25 cellular contexts compared by ENCODE assay signal in genomic region chr15:60301024-60301423, GRCh38.
DNase-seq lines count a peak whose midpoint lies in the region; ATAC-seq, FAIRE-seq and TF ChIP-seq lines count a peak whose summit lies in the region.
"Had no signal": no experiment of that assay in that cellular context is flagged by ENCODE, and none has a peak within 500 bp of the region (broad histone marks: within the 10 kb centered on the region; RNA-seq: fewer than 3 reads in every experiment).

No MANE protein-coding gene starts in this region.

- H3K4me1 Mint-ChIP-seq in endothelial cell (ENCODE audit: unreplicated experiment): no peaks in the 10 kb centered on the region
- no peaks in the 10 kb centered on the region for H3K4me1 Mint-ChIP-seq in stimulated activated memory B cell treated with anti-CD40 and anti-IgM and Interleukin-4, amounts not matched to agents 10 μg/mL and 1 μg/mL and 100 μg/mL, for 72 hours
- H3K4me1 Mint-ChIP-seq: activated naive CD4-positive, alpha-beta T cell treated with anti-CD3 and anti-CD28 coated beads, Interleukin-2, amount 10 ng/mL, durations not matched to agents 7 days and 5 days; CD4-positive, CD25-positive, alpha-beta regulatory T cell had no signal

- in situ Hi-C loops in HepG2 (cut with HindIII; ENCODE audit: extremely low pct_ligation_motif_present, low pct_unique_long_range_greater_than_20kb): loop anchor here (25.0 kb wide), 1 partner anchor 564 kb away; no protein-coding TSS in a partner anchor

- TF ChIP-seq EP300 in HepG2 (IDR thresholded peaks at IDR 0.05; ENCODE audit: low read depth in 2 of 2, low read length in 2 of 2) (no peak), HepG2 (CRISPR knock-in tag; IDR thresholded peaks at IDR 0.05; ENCODE audit: borderline replicate concordance) (no peak)

- BruUV-seq in HepG2 (replicated peaks; lab: Mats Ljungman, UMichigan): no TSS peak

- CTCF ChIA-PET in HepG2 (lab: Yijun Ruan, JAX; ENCODE audit: low intra/inter-chr PET ratio, low total read pairs): no interaction called here
- CTCF ChIA-PET in RWPE1 (lab: Yijun Ruan, JAX): no interaction called here

- peaks cover 2% of the 10 kb centered on the region for H3K9me3 Mint-ChIP-seq in endothelial cell (ENCODE audit: unreplicated experiment)
- H3K9me3 Mint-ChIP-seq in stimulated activated memory B cell treated with anti-CD40 and anti-IgM and Interleukin-4, amounts not matched to agents 10 μg/mL and 1 μg/mL and 100 μg/mL, for 72 hours: peaks cover 12% of the 10 kb centered on the region

- H3K4me1 ChIP-seq in HepG2 (ENCODE audit: insufficient read depth, low read length) (no peaks in the 10 kb centered on the region), right lobe of liver (no peaks in the 10 kb centered on the region)
- H3K4me1 ChIP-seq: ascending aorta had no signal

- no peak overlapping the region; the same call in 1 of the 2 replicates for H3K4me2 ChIP-seq in HepG2 (ENCODE audit: low read depth, low read length)
- H3K4me2 ChIP-seq: hepatocyte had no signal

- no peaks in the 10 kb centered on the region for H4K20me1 ChIP-seq in HepG2 (ENCODE audit: insufficient read depth, low read length)

- intact Hi-C loops in HepG2 (cut with micrococcal nuclease; ENCODE audit: unreplicated experiment) (no loop called here), right lobe of liver (cut with DNase I) (no loop called here)

- H3K36me3 Mint-ChIP-seq in endothelial cell (ENCODE audit: low read depth, unreplicated experiment): no peaks in the 10 kb centered on the region
- H3K36me3 Mint-ChIP-seq in stimulated activated memory B cell treated with anti-CD40 and anti-IgM and Interleukin-4, amounts not matched to agents 10 μg/mL and 1 μg/mL and 100 μg/mL, for 72 hours: no peaks in the 10 kb centered on the region
- H3K36me3 Mint-ChIP-seq: activated naive CD4-positive, alpha-beta T cell treated with anti-CD3 and anti-CD28 coated beads, Interleukin-2, amount 10 ng/mL, durations not matched to agents 7 days and 5 days; CD4-positive, CD25-positive, alpha-beta regulatory T cell had no signal

- no peaks in the 10 kb centered on the region for H3K79me2 ChIP-seq in HepG2 (ENCODE audit: insufficient read depth, low read length)
- H3K79me2 ChIP-seq: hepatocyte had no signal

- no peak for TF ChIP-seq POLR2A in HepG2 (IDR thresholded peaks at IDR 0.05; ENCODE audit: insufficient read depth in 1 of 2, low read depth in 2 of 2, low read length in 2 of 2)
- TF ChIP-seq POLR2A in right lobe of liver (IDR thresholded peaks at IDR 0.05): no peak

- no peaks in the 10 kb centered on the region for H3K9me3 ChIP-seq in HepG2 (ENCODE audit: low read length)
- H3K9me3 ChIP-seq in right lobe of liver: no peaks in the 10 kb centered on the region
- H3K9me3 ChIP-seq: ascending aorta, lower lobe of right lung had no signal

- H2AFZ ChIP-seq in HepG2 (ENCODE audit: low read length): no peak overlapping the region
- H2AFZ ChIP-seq: hepatocyte had no signal

- H3K27me3 ChIP-seq in HepG2 (ENCODE audit: control insufficient read depth in 1 of 2, insufficient read depth in 2 of 2, low read length in 2 of 2) (no peaks in the 10 kb centered on the region), right lobe of liver (no peaks in the 10 kb centered on the region)
- H3K27me3 ChIP-seq: ascending aorta, hepatocyte had no signal

- no peak for ATAC-seq in HepG2
- ATAC-seq in right lobe of liver: no peak
- no peak for ATAC-seq in stimulated activated memory B cell treated with anti-CD40 and anti-IgM and Interleukin-4, amounts not matched to agents 10 μg/mL and 1 μg/mL and 100 μg/mL, for 72 hours
- no peak for ATAC-seq in HG02885 (IDR thresholded peaks at IDR 0.05; ENCODE audit: poor library complexity, unreplicated experiment)
- ATAC-seq: lower lobe of right lung, right cardiac atrium had no signal

- H3K27ac ChIP-seq in HepG2 (ENCODE audit: extremely low read length, insufficient read depth, low read length) (no peak overlapping the region), right lobe of liver (no peak overlapping the region), RWPE1 (no peak overlapping the region), substantia nigra (ENCODE audit: low read depth, low read length, poor library complexity, severe bottlenecking) (no peak overlapping the region)
- H3K27ac ChIP-seq: ascending aorta, hepatocyte, lower lobe of right lung had no signal

- TF ChIP-seq CTCF in HepG2 (CRISPR knock-in tag; IDR thresholded peaks at IDR 0.05): no peak
- no peak for TF ChIP-seq CTCF in right lobe of liver (IDR thresholded peaks at IDR 0.05)
- no peak for TF ChIP-seq CTCF in RWPE1 (conservative IDR thresholded peaks at IDR 0.05; ENCODE audit: low read depth)
- TF ChIP-seq CTCF in endothelial cell (IDR thresholded peaks at IDR 0.05; ENCODE audit: unreplicated experiment): no peak

- FAIRE-seq in HepG2 (lab: Jason Lieb, UNC): no peak
- FAIRE-seq: HTR-8/SVneo, islet of Langerhans had no signal

- TF ChIP-seq RAD21 in HepG2 (CRISPR knock-in tag; IDR thresholded peaks at IDR 0.05): no peak

- H3K4me3 ChIP-seq in HepG2 (replicated peaks in 1 of 3; ENCODE audit: insufficient read depth in 1 of 3, low read depth in 2 of 3, low read length in 3 of 3): no peak overlapping the region
- no peak overlapping the region for H3K4me3 ChIP-seq in right lobe of liver
- H3K4me3 ChIP-seq: ascending aorta, hepatocyte, lower lobe of right lung had no signal

- no peak overlapping the region for H3K9ac ChIP-seq in HepG2 (ENCODE audit: insufficient read depth, low read depth, low read length)

- H3K4me3 Mint-ChIP-seq in endothelial cell (ENCODE audit: unreplicated experiment): no peak overlapping the region
- H3K4me3 Mint-ChIP-seq in stimulated activated memory B cell treated with anti-CD40 and anti-IgM and Interleukin-4, amounts not matched to agents 10 μg/mL and 1 μg/mL and 100 μg/mL, for 72 hours: no peak overlapping the region
- H3K4me3 Mint-ChIP-seq: activated naive CD4-positive, alpha-beta T cell treated with anti-CD3 and anti-CD28 coated beads, Interleukin-2, amount 10 ng/mL, durations not matched to agents 7 days and 5 days; CD4-positive, CD25-positive, alpha-beta regulatory T cell; type B pancreatic cell had no signal

- H3K27ac Mint-ChIP-seq in endothelial cell (ENCODE audit: unreplicated experiment): no peak overlapping the region
- H3K27ac Mint-ChIP-seq in stimulated activated memory B cell treated with anti-CD40 and anti-IgM and Interleukin-4, amounts not matched to agents 10 μg/mL and 1 μg/mL and 100 μg/mL, for 72 hours: no peak overlapping the region
- H3K27ac Mint-ChIP-seq: activated naive CD4-positive, alpha-beta T cell treated with anti-CD3 and anti-CD28 coated beads, Interleukin-2, amount 10 ng/mL, durations not matched to agents 7 days and 5 days; type B pancreatic cell had no signal

- H3K27me3 Mint-ChIP-seq in endothelial cell (ENCODE audit: unreplicated experiment): no peaks in the 10 kb centered on the region
- H3K27me3 Mint-ChIP-seq in stimulated activated memory B cell treated with anti-CD40 and anti-IgM and Interleukin-4, amounts not matched to agents 10 μg/mL and 1 μg/mL and 100 μg/mL, for 72 hours: peaks cover 34% of the 10 kb centered on the region

- POLR2A ChIA-PET in HepG2 (lab: Yijun Ruan, JAX): no interaction called here
- POLR2A ChIA-PET in RWPE1 (lab: Yijun Ruan, JAX; ENCODE audit: low non-redundant PET): no interaction called here

- H3K36me3 ChIP-seq in HepG2 (replicated peaks in 1 of 2; ENCODE audit: control insufficient read depth in 1 of 2, insufficient read depth in 2 of 2, low read length in 2 of 2) (no peaks in the 10 kb centered on the region), right lobe of liver (no peaks in the 10 kb centered on the region)
- H3K36me3 ChIP-seq: ascending aorta, lower lobe of right lung had no signal

- 0% methylated on average over 1 of the region's 1 CpG for WGBS in HepG2 (ENCODE audit: low lambda C conversion rate)
- WGBS in right lobe of liver (ENCODE audit: insufficient coverage, low coverage, low lambda C conversion rate, missing lambda C conversion rate): 50% methylated on average over 1 of the region's 1 CpG

- DNase-seq in HepG2 (ENCODE audit: low spot score) (no peak), right lobe of liver (no peak), NCI-H146 (lab: John Stamatoyannopoulos, UW) (peak; percentile 54), RWPE1 (ENCODE audit: low spot score) (peak; percentile 19), substantia nigra (lab: John Stamatoyannopoulos, UW) (no peak), endothelial cell (ENCODE audit: low spot score) (no peak)
- DNase-seq: activated CD4-positive, alpha-beta T cell treated with anti-CD3 and anti-CD28 coated beads, Interleukin-2, amount 50 U/mL, for 1 hour; activated naive CD4-positive, alpha-beta T cell treated with anti-CD3 and anti-CD28 coated beads, Interleukin-2, amount 10 ng/mL, durations not matched to agents 7 days and 5 days; CD4-positive, CD25-positive, alpha-beta regulatory T cell; DND-41; lower lobe of right lung; NCI-H2029; NCI-H526 treated with DMSO at 0.1 percent for 48 hours; right cardiac atrium; RPMI8226; stimulated activated CD4-positive, alpha-beta T cell treated with anti-CD3 and anti-CD28 coated beads, Interleukin-15, amount 100 ng/mL, for 24 hours; stimulated activated naive CD4-positive, alpha-beta T cell; SW 1271 had no signal

TF ChIP-seq in HepG2, 621 proteins besides CTCF, POLR2A, EP300 and RAD21 (continues in another document):
- TF ChIP-seq ZBTB3 (CRISPR knock-in tag; IDR thresholded peaks at IDR 0.05; ENCODE audit: borderline replicate concordance, low read depth) (no peak), USF2 (IDR thresholded peaks at IDR 0.05; ENCODE audit: low read depth, low read length) (peak; percentile 78), USF2 (CRISPR knock-in tag; IDR thresholded peaks at IDR 0.05; ENCODE audit: borderline replicate concordance) (no peak; the same call in 1 of the 2 replicates), EEA1 (CRISPR knock-in tag; IDR thresholded peaks at IDR 0.05; ENCODE audit: borderline replicate concordance) (no peak), NFYC (CRISPR knock-in tag; IDR thresholded peaks at IDR 0.05) (0 out of 2 replicates have a peak, but pooled peaks have one; percentile 22)

Comparison
In these comparisons a context has a peak if more than half of its experiments do, and no peak if none do; other contexts are left out.
1. DNase-seq: peak in NCI-H146 (single experiment) and RWPE1 (single experiment); none in HepG2 (single experiment), right lobe of liver (0 of 3), substantia nigra (0 of 49) and endothelial cell (single experiment).